ENCODE assay signal across 27 cellular contexts in genomic region chr3:142281474-142281873, GRCh38.
"Had no signal": no experiment of that assay in that cellular context is flagged by ENCODE, and none has a peak within 500 bp of the region (broad histone marks: within the 10 kb centered on the region; RNA-seq: fewer than 3 reads in every experiment).

No MANE protein-coding gene starts in this region.

- DNase-seq: activated CD4-positive, alpha-beta T cell treated with anti-CD3 and anti-CD28 coated beads for 36 hours; activated CD4-positive, alpha-beta T cell treated with anti-CD3 and anti-CD28 coated beads, Interleukin-2, amount 50 U/mL, for 1 hour; activated CD8-positive, alpha-beta memory T cell treated with anti-CD3 and anti-CD28 coated beads, Interleukin-2, amount 50 U/mL, for 48 hours; activated CD8-positive, alpha-beta T cell treated with anti-CD3 and anti-CD28 coated beads, Interleukin-2, amount 10 ng/mL, durations not matched to agents 7 days and 5 days; activated naive CD4-positive, alpha-beta T cell treated with anti-CD3 and anti-CD28 coated beads, Interleukin-2, amount 50 U/mL, for 16 hours; activated naive CD8-positive, alpha-beta T cell treated with anti-CD3 and anti-CD28 coated beads, Interleukin-2, amount 10 ng/mL, durations not matched to agents 7 days and 5 days; activated T-cell treated with anti-CD3 and anti-CD28 coated beads, Interleukin-2, amount 50 U/mL, for 1 hour; adrenal gland; aorta; caudate nucleus; Kasumi-1; KBM-7; MV-4-11; NCI-H1105; NCI-H1436; NCI-H1694 treated with DMSO at 0.1 percent for 48 hours; NCI-H2029 treated with DMSO at 0.1 percent for 48 hours; NCI-H345; NCI-H510A; NCI-H526 treated with DMSO at 0.1 percent for 48 hours; NCI-H82; NK-92 treated with Interleukin-12 subunit alpha and Interleukin-12 subunit beta, amount 100 ng/mL, for 24 hours; SK-N-SH; T-helper 1 cell; WERI-Rb-1 had no signal

- ATAC-seq: activated CD4-positive, alpha-beta T cell treated with anti-CD3 and anti-CD28 coated beads for 36 hours; activated CD8-positive, alpha-beta T cell treated with anti-CD3 and anti-CD28 coated beads, Interleukin-2, amount 10 ng/mL, durations not matched to agents 7 days and 5 days had no signal

- H3K36me3 Mint-ChIP-seq: activated naive CD8-positive, alpha-beta T cell treated with anti-CD3 and anti-CD28 coated beads, Interleukin-2, amount 10 ng/mL, durations not matched to agents 7 days and 5 days had no signal

- H3K27me3 Mint-ChIP-seq: activated CD4-positive, alpha-beta T cell treated with anti-CD3 and anti-CD28 coated beads for 36 hours; activated naive CD8-positive, alpha-beta T cell treated with anti-CD3 and anti-CD28 coated beads, Interleukin-2, amount 10 ng/mL, durations not matched to agents 7 days and 5 days had no signal

- H3K4me3 Mint-ChIP-seq: activated CD4-positive, alpha-beta T cell treated with anti-CD3 and anti-CD28 coated beads for 36 hours; activated CD8-positive, alpha-beta T cell treated with anti-CD3 and anti-CD28 coated beads, Interleukin-2, amount 10 ng/mL, durations not matched to agents 7 days and 5 days; activated naive CD8-positive, alpha-beta T cell treated with anti-CD3 and anti-CD28 coated beads, Interleukin-2, amount 10 ng/mL, durations not matched to agents 7 days and 5 days had no signal

- H3K27ac Mint-ChIP-seq: activated CD4-positive, alpha-beta T cell treated with anti-CD3 and anti-CD28 coated beads for 36 hours; activated CD8-positive, alpha-beta T cell treated with anti-CD3 and anti-CD28 coated beads, Interleukin-2, amount 10 ng/mL, durations not matched to agents 7 days and 5 days; activated naive CD8-positive, alpha-beta T cell treated with anti-CD3 and anti-CD28 coated beads, Interleukin-2, amount 10 ng/mL, durations not matched to agents 7 days and 5 days had no signal

- H3K4me3 ChIP-seq: adrenal gland, breast epithelium, SJCRH30 had no signal

- H3K9me3 Mint-ChIP-seq: activated naive CD8-positive, alpha-beta T cell treated with anti-CD3 and anti-CD28 coated beads, Interleukin-2, amount 10 ng/mL, durations not matched to agents 7 days and 5 days had no signal
